In the genomic region with DNA sequence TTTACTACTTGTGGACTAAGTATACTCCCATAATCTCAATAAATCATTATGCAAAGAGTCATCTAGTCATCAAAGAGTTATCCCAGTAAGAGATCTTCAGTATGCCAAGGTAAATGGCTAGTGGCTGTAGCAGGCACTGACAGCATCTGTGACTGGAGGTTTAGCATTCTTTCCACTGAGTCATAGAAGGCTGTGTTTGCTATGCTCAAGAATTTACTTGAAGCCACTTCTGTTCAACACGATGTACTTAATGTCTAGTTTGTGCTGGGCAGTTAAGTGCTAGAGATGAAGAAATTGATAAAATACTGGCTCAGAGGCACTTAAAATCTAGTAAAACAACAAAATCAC, we compare ENCODE assay signal across 12 cellular contexts. TPM values are rescaled to one million over a fixed set of nuclear protein-coding genes. Genes with fewer than 3 reads are reported as not detected.
DNase-seq lines count a peak whose midpoint lies in the region; ATAC-seq, FAIRE-seq and TF ChIP-seq lines count a peak whose summit lies in the region.
"Had no signal": no experiment of that assay in that cellular context is flagged by ENCODE, and none has a peak within 500 bp of the region (broad histone marks: within the 10 kb centered on the region; RNA-seq: fewer than 3 reads in every experiment).

No MANE protein-coding gene starts in this region.

- ATAC-seq in naive thymus-derived CD8-positive, alpha-beta T cell = no peak
- ATAC-seq in GM21390 (IDR thresholded peaks at IDR 0.05; ENCODE audit: unreplicated experiment) (no peak), HG03571 (IDR thresholded peaks at IDR 0.05; ENCODE audit: unreplicated experiment) (no peak)

- POLR2A ChIA-PET in Caco-2 (lab: Charles Lee) = no interaction called here
- POLR2A ChIA-PET in naive thymus-derived CD8-positive, alpha-beta T cell (lab: Charles Lee) = no interaction called here

- H3K9me3 Mint-ChIP-seq in Caco-2 (ENCODE audit: unreplicated experiment) = peaks cover 24% of the 10 kb centered on the region
- H3K9me3 Mint-ChIP-seq in naive thymus-derived CD8-positive, alpha-beta T cell = peaks cover 0 to 7% (median 0%) of the 10 kb centered on the region in 9 donors

- H3K4me1 Mint-ChIP-seq in Caco-2 (ENCODE audit: low read depth, unreplicated experiment) = peaks cover 47% of the 10 kb centered on the region
- H3K4me1 Mint-ChIP-seq in naive thymus-derived CD8-positive, alpha-beta T cell = peaks cover 30 to 49% (median 47%) of the 10 kb centered on the region in 4 donors

- WGBS in mammary epithelial cell (ENCODE audit: low coverage, missing lambda C conversion rate) = 0% methylated on average over 1 of the region's 1 CpG
- WGBS in esophagus squamous epithelium, 2 donors = 38 to 50% methylated on average over 1 of the region's 1 CpG

- intact Hi-C loops in Caco-2 (cut with micrococcal nuclease; ENCODE audit: unreplicated experiment) (no loop called here), mammary epithelial cell (cut with micrococcal nuclease) (loop anchor here (1.0 kb wide), 1 partner anchor 13 kb away; a partner anchor contains a TSS), esophagus squamous epithelium (cut with DNase I) (no loop called here)

- H3K9me3 ChIP-seq in Caco-2 (peaks cover 5% of the 10 kb centered on the region; the same call in 1 of the 2 replicates), mammary epithelial cell (replicated peaks; ENCODE audit: insufficient read depth, low read length) (no peaks in the 10 kb centered on the region), esophagus squamous epithelium (no peaks in the 10 kb centered on the region)
- H3K9me3 ChIP-seq: prostate gland had no signal

- H3K4me3 ChIP-seq in Caco-2 (ENCODE audit: low read depth, low read length) (no peak overlapping the region), mammary epithelial cell (replicated peaks in 1 of 3; ENCODE audit: insufficient read depth in 1 of 3, low read depth in 2 of 3, low read length in 3 of 3) (no peak overlapping the region), esophagus squamous epithelium (no peak overlapping the region)
- H3K4me3 ChIP-seq: cardiac muscle cell, prostate gland had no signal

- TF ChIP-seq CTCF in Caco-2 (IDR thresholded peaks at IDR 0.05; ENCODE audit: insufficient read depth in 1 of 2, low read depth in 1 of 2, low read length in 1 of 2, severe bottlenecking in 1 of 2, unreplicated experiment in 1 of 2) (no peak), mammary epithelial cell (conservative IDR thresholded peaks at IDR 0.05 in 1 of 2, IDR thresholded peaks at IDR 0.05 in 1 of 2; ENCODE audit: extremely low read depth in 1 of 2, insufficient read depth in 1 of 2, low read depth in 1 of 2, low read length in 2 of 2) (no peak), esophagus squamous epithelium (IDR thresholded peaks at IDR 0.05) (peak in 1 of 6 experiments; percentile 14)

- H3K4me3 Mint-ChIP-seq in Caco-2 (ENCODE audit: unreplicated experiment) = no peak overlapping the region
- no peak overlapping the region for H3K4me3 Mint-ChIP-seq in naive thymus-derived CD8-positive, alpha-beta T cell

- no peak overlapping the region for H2AFZ ChIP-seq in mammary epithelial cell (ENCODE audit: low read depth, low read length)

- no peak for TF ChIP-seq POLR2A in esophagus squamous epithelium (IDR thresholded peaks at IDR 0.05)

- peak overlapping the region; percentile 68 for H3K27ac Mint-ChIP-seq in Caco-2 (ENCODE audit: unreplicated experiment)
- peak overlapping the region in 7 of 10 donors; percentile 12 to 81 (median 58) for H3K27ac Mint-ChIP-seq in naive thymus-derived CD8-positive, alpha-beta T cell

- H3K36me3 Mint-ChIP-seq in Caco-2 (ENCODE audit: insufficient read depth, unreplicated experiment) = peaks cover 4% of the 10 kb centered on the region
- H3K36me3 Mint-ChIP-seq in naive thymus-derived CD8-positive, alpha-beta T cell = peaks cover 32 to 98% (median 68%) of the 10 kb centered on the region in 3 donors

- no peaks in the 10 kb centered on the region for H3K27me3 Mint-ChIP-seq in Caco-2 (ENCODE audit: insufficient read depth, unreplicated experiment)
- H3K27me3 Mint-ChIP-seq in naive thymus-derived CD8-positive, alpha-beta T cell = no peaks in the 10 kb centered on the region

- CTCF ChIA-PET in Caco-2 (lab: Charles Lee) = no interaction called here
- CTCF ChIA-PET in mammary epithelial cell (lab: Charles Lee; ENCODE audit: low non-redundant PET) = no interaction called here

- peak in 1 of 2 experiments; percentile 34 for DNase-seq in Caco-2
- peak; percentile 67 for DNase-seq in HTR-8/SVneo (ENCODE audit: insufficient read length, low spot score)
- DNase-seq in mammary epithelial cell = peak; percentile 85
- DNase-seq in naive thymus-derived CD8-positive, alpha-beta T cell = no peak
- no peak for DNase-seq in esophagus squamous epithelium (lab: John Stamatoyannopoulos, UW)
- no peak for DNase-seq in DMS79 (lab: John Stamatoyannopoulos, UW)
- DNase-seq: NCI-H446 had no signal

- H3K4me1 ChIP-seq in Caco-2 (peaks cover 20% of the 10 kb centered on the region), mammary epithelial cell (ENCODE audit: insufficient read depth, low read length) (peaks cover 50% of the 10 kb centered on the region), esophagus squamous epithelium (peaks cover 0 to 18% (median 0%) of the 10 kb centered on the region in 3 donors)
- H3K4me1 ChIP-seq: prostate gland had no signal

- H3K36me3 ChIP-seq in Caco-2 (ENCODE audit: control insufficient read depth, insufficient read depth, low read length) (no peaks in the 10 kb centered on the region), mammary epithelial cell (ENCODE audit: insufficient read depth, low read length) (no peaks in the 10 kb centered on the region), esophagus squamous epithelium (no peaks in the 10 kb centered on the region)
- H3K36me3 ChIP-seq: cardiac muscle cell, prostate gland had no signal

- BruUV-seq in Caco-2 (replicated peaks; lab: Mats Ljungman, UMichigan) (no TSS peak), mammary epithelial cell (replicated peaks; lab: Mats Ljungman, UMichigan) (no TSS peak)

- H3K27me3 ChIP-seq in Caco-2 (replicated peaks; ENCODE audit: control insufficient read depth, insufficient read depth, low read length) = no peaks in the 10 kb centered on the region
- H3K27me3 ChIP-seq in mammary epithelial cell (ENCODE audit: insufficient read depth, low read length) = no peaks in the 10 kb centered on the region
- H3K27me3 ChIP-seq in esophagus squamous epithelium = peaks cover 0 to 49% (median 0%) of the 10 kb centered on the region in 4 donors
- H3K27me3 ChIP-seq: cardiac muscle cell had no signal

- in situ Hi-C loops in mammary epithelial cell (cut with MboI; ENCODE audit: low sequenced_read_pairs in 2 of 2) = loop anchor here (10.0 to 25.0 kb wide), 3 partner anchors 83 to 280 kb away; a partner anchor contains a TSS

- peak overlapping the region; percentile 50 for H3K4me2 ChIP-seq in mammary epithelial cell (ENCODE audit: insufficient read depth, low read depth, low read length)

- H3K79me2 ChIP-seq in mammary epithelial cell (ENCODE audit: insufficient read depth, low read length) = no peaks in the 10 kb centered on the region

- dilution Hi-C loops in mammary epithelial cell (cut with HindIII; ENCODE audit: low sequenced_read_pairs) = loop anchor here (25.0 kb wide), 1 partner anchor 355 kb away; no protein-coding TSS in a partner anchor

- no peaks in the 10 kb centered on the region for H4K20me1 ChIP-seq in mammary epithelial cell (ENCODE audit: insufficient read depth, low read length)

- FAIRE-seq in HTR-8/SVneo (lab: Jason Lieb, UNC) = peak; percentile 80
- FAIRE-seq: TTC549 had no signal

- peak overlapping the region; percentile 68 for H3K27ac ChIP-seq in mammary epithelial cell (ENCODE audit: insufficient read depth, low read depth, low read length)
- no peak overlapping the region for H3K27ac ChIP-seq in esophagus squamous epithelium
- H3K27ac ChIP-seq: cardiac muscle cell, prostate gland had no signal

- H3K9ac ChIP-seq in mammary epithelial cell (ENCODE audit: insufficient read depth, low read length) = no peak overlapping the region

RNA-seq across cellular contexts. Expression of a gene that starts 13.1 kb away (rescaled TPM):
- total RNA-seq in Caco-2 (2022) (0.14 and 0.20 TPM in 2 replicates), mammary epithelial cell (10 to 100 TPM in 1 of 2 donors, 1 to 10 TPM in 1; 3.2 to 85.7 TPM), esophagus squamous epithelium (1 to 10 TPM; 4.2 to 9.4 (median 6.2) TPM)
- polyA plus RNA-seq in mammary epithelial cell = 42.6 TPM
- 44.8 TPM for polyA minus RNA-seq in mammary epithelial cell
- total RNA-seq in naive thymus-derived CD8-positive, alpha-beta T cell = under 1 TPM in 1 of 2 experiments, not detected in 1; 0.16 TPM
- 1 to 10 TPM in 2 of 3 donors, under 1 TPM in 1; 0.30 to 1.9 (median 1.1) TPM for polyA plus RNA-seq in naive thymus-derived CD8-positive, alpha-beta T cell
- total RNA-seq: cardiac muscle cell had no signal
- polyA plus RNA-seq: cardiac muscle cell had no signal

RNA-seq across cellular contexts. Expression of a gene that starts 40.1 kb away (rescaled TPM):
- total RNA-seq in Caco-2 (2022) = 0.59 and 1.5 TPM in 2 replicates
- under 1 TPM in 1 of 2 donors, not detected in 1; 0.16 TPM for total RNA-seq in mammary epithelial cell
- 0.09 TPM for polyA plus RNA-seq in mammary epithelial cell
- polyA minus RNA-seq in mammary epithelial cell = not detected
- total RNA-seq in naive thymus-derived CD8-positive, alpha-beta T cell = 100 to 1,000 TPM; 316 to 330 TPM
- polyA plus RNA-seq in naive thymus-derived CD8-positive, alpha-beta T cell = 100 to 1,000 TPM; 258 to 291 (median 265) TPM
- 1 to 10 TPM; 2.4 to 6.9 (median 2.9) TPM for total RNA-seq in esophagus squamous epithelium
- total RNA-seq: cardiac muscle cell had no signal
- polyA plus RNA-seq: cardiac muscle cell had no signal

Comparison
In these comparisons a context has a peak if more than half of its experiments do, and no peak if none do; other contexts are left out.
1. DNase-seq: peak in HTR-8/SVneo (single experiment) and mammary epithelial cell (single experiment); none in naive thymus-derived CD8-positive, alpha-beta T cell (0 of 10), esophagus squamous epithelium (single experiment) and DMS79 (single experiment).
2. RNA of a gene that starts 40.1 kb away (total RNA-seq): 316 to 330 TPM in naive thymus-derived CD8-positive, alpha-beta T cell; 2.4 to 6.9 TPM in esophagus squamous epithelium, 0.59 to 1.5 TPM in Caco-2 and 0.16 TPM in mammary epithelial cell; every median in the first group is over 10 times any median in the second.